12 cellular contexts compared by ENCODE assay signal in genomic region chr13:114162533-114162922, GRCh38. TPM values are rescaled to one million over a fixed set of nuclear protein-coding genes. Genes with fewer than 3 reads are reported as not detected.
DNase-seq lines count a peak whose midpoint lies in the region; ATAC-seq and TF ChIP-seq lines count a peak whose summit lies in the region.
"Had no signal": no experiment of that assay in that cellular context is flagged by ENCODE, and none has a peak within 500 bp of the region (broad histone marks: within the 10 kb centered on the region; RNA-seq: fewer than 3 reads in every experiment).

No MANE protein-coding gene starts in this region.

- H3K27me3 ChIP-seq in CD8-positive, alpha-beta T cell (ENCODE audit: insufficient read depth, low read length): no peaks in the 10 kb centered on the region
- H3K27me3 ChIP-seq in Loucy (ENCODE audit: insufficient read depth, low read length, poor library complexity, severe bottlenecking): no peaks in the 10 kb centered on the region
- peaks cover 8% of the 10 kb centered on the region for H3K27me3 ChIP-seq in osteoblast (ENCODE audit: insufficient read depth, low read length)

- no peaks in the 10 kb centered on the region for H3K9me2 ChIP-seq in Loucy (replicated peaks; ENCODE audit: low read depth, low read length)

- no peak overlapping the region for H3K9ac ChIP-seq in Loucy (ENCODE audit: low read depth, low read length, poor library complexity, severe bottlenecking)

- POLR2A ChIA-PET in CD8-positive, alpha-beta T cell (lab: Charles Lee): interaction anchor here (0.7 to 1.9 kb wide), 9 partner anchors 11 to 57 kb away, joined by 3 to 9 read pairs (median 5); partner anchors contain the start of gene RASA3

- no peak overlapping the region for H2AFZ ChIP-seq in Loucy (ENCODE audit: low read length)
- H2AFZ ChIP-seq in osteoblast (ENCODE audit: low read length): peak overlapping the region; percentile 93

- peaks cover 88% of the 10 kb centered on the region for H3K4me1 Mint-ChIP-seq in CD8-positive, alpha-beta T cell (ENCODE audit: low read depth)

- CTCF ChIA-PET in CD8-positive, alpha-beta T cell (lab: Charles Lee): interaction anchor here (0.9 to 2.0 kb wide), 9 partner anchors 11 to 63 kb away, joined by 3 to 7 read pairs (median 4); no protein-coding TSS in a partner anchor

- H3K4me3 ChIP-seq in CD8-positive, alpha-beta T cell (ENCODE audit: low read depth, low read length): peak overlapping the region; percentile 16
- H3K4me3 ChIP-seq in Loucy (ENCODE audit: low read length, poor library complexity, severe bottlenecking): peak overlapping the region; percentile 2
- H3K4me3 ChIP-seq in osteoblast (ENCODE audit: insufficient read depth, low read length): peak overlapping the region; percentile 52
- H3K4me3 ChIP-seq: HAP-1 had no signal

- no peak for TF ChIP-seq CTCF in CD8-positive, alpha-beta T cell (IDR thresholded peaks at IDR 0.05)
- TF ChIP-seq CTCF in Loucy (conservative IDR thresholded peaks at IDR 0.05; ENCODE audit: low read length) (no peak), osteoblast (IDR thresholded peaks at IDR 0.05; ENCODE audit: extremely low read depth, low read depth, low read length) (no peak)

- H3K9me3 ChIP-seq in CD8-positive, alpha-beta T cell (ENCODE audit: low read length): no peaks in the 10 kb centered on the region
- no peaks in the 10 kb centered on the region for H3K9me3 ChIP-seq in Loucy (ENCODE audit: insufficient read depth, low read depth, low read length)
- no peaks in the 10 kb centered on the region for H3K9me3 ChIP-seq in osteoblast (ENCODE audit: low read depth, low read length)
- H3K9me3 ChIP-seq: HAP-1, stomach had no signal

- intact Hi-C loops in CD8-positive, alpha-beta T cell (cut with DNase I, micrococcal nuclease): no loop called here

- H3K27ac ChIP-seq in CD8-positive, alpha-beta T cell (ENCODE audit: low read depth, low read length): no peak overlapping the region
- H3K27ac ChIP-seq in osteoblast (ENCODE audit: low read depth, low read length): no peak overlapping the region

- H3K79me2 ChIP-seq in Loucy (ENCODE audit: insufficient read depth, low read length) (no peaks in the 10 kb centered on the region), osteoblast (ENCODE audit: insufficient read depth, low read length) (no peaks in the 10 kb centered on the region)

- peaks cover 12% of the 10 kb centered on the region for H3K9me3 Mint-ChIP-seq in CD8-positive, alpha-beta T cell

- H3K36me3 Mint-ChIP-seq in CD8-positive, alpha-beta T cell: peaks cover 27% of the 10 kb centered on the region

- no peak for DNase-seq in CD8-positive, alpha-beta T cell
- DNase-seq in ecto neural progenitor cell (ENCODE audit: low spot score) (peak; percentile 32), osteoblast (ENCODE audit: insufficient read length, low spot score, missing footprints) (peak; percentile 66), NCI-H146 (lab: John Stamatoyannopoulos, UW) (no peak), NCI-H345 treated with DMSO at 0.1 percent for 48 hours (lab: John Stamatoyannopoulos, UW; ENCODE audit: unreplicated experiment) (no peak)
- DNase-seq: MM.1S, NCI-H2171, retina had no signal

- no peaks in the 10 kb centered on the region for H3K36me3 ChIP-seq in CD8-positive, alpha-beta T cell (ENCODE audit: insufficient read depth, low read length)
- H3K36me3 ChIP-seq in Loucy (ENCODE audit: insufficient read depth, low read length): no peaks in the 10 kb centered on the region
- H3K36me3 ChIP-seq in osteoblast (ENCODE audit: insufficient read depth, low read length): no peaks in the 10 kb centered on the region
- H3K36me3 ChIP-seq: HAP-1, stomach had no signal

- H3K4me1 ChIP-seq in CD8-positive, alpha-beta T cell (ENCODE audit: insufficient read depth, low read length): peaks cover 72% of the 10 kb centered on the region
- H3K4me1 ChIP-seq in Loucy (ENCODE audit: insufficient read depth, low read length, poor library complexity, severe bottlenecking): peaks cover 65% of the 10 kb centered on the region
- H3K4me1 ChIP-seq in osteoblast (ENCODE audit: insufficient read depth, low read length): peaks cover 10% of the 10 kb centered on the region
- H3K4me1 ChIP-seq: HAP-1 had no signal

- peak overlapping the region; percentile 52 for H3K4me2 ChIP-seq in Loucy (ENCODE audit: low read depth, low read length, poor library complexity, severe bottlenecking)
- H3K4me2 ChIP-seq in osteoblast (ENCODE audit: insufficient read depth, low read length): peak overlapping the region; percentile 84

- H4K20me1 ChIP-seq in Loucy (ENCODE audit: insufficient read depth, low read length, poor library complexity, severe bottlenecking) (no peaks in the 10 kb centered on the region), osteoblast (ENCODE audit: insufficient read depth, low read length) (no peaks in the 10 kb centered on the region)

- no peaks in the 10 kb centered on the region for H3K27me3 Mint-ChIP-seq in CD8-positive, alpha-beta T cell (ENCODE audit: low read depth)

- peak overlapping the region; percentile 88 for H3K27ac Mint-ChIP-seq in CD8-positive, alpha-beta T cell

- H3K4me3 Mint-ChIP-seq in CD8-positive, alpha-beta T cell: peak overlapping the region; percentile 75

- ATAC-seq in CD8-positive, alpha-beta T cell: no peak
- ATAC-seq in HG03196 (IDR thresholded peaks at IDR 0.05; ENCODE audit: unreplicated experiment): no peak

- peaks cover 5% of the 10 kb centered on the region; the same call in 1 of the 2 replicates for H3F3A ChIP-seq in Loucy (ENCODE audit: low read depth)

RNA-seq across cellular contexts. Expression of gene CFAP97D2, which starts 16.5 kb away (rescaled TPM):
- 1 to 10 TPM; 3.8 to 4.1 TPM for total RNA-seq in CD8-positive, alpha-beta T cell
- total RNA-seq in osteoblast: not detected in 2 replicates
- total RNA-seq: stomach had no signal

RNA-seq across cellular contexts. Expression of gene RASA3, which starts 30.1 kb away (rescaled TPM):
- total RNA-seq in CD8-positive, alpha-beta T cell: 100 to 1,000 TPM; 144 TPM
- 40.7 and 41.3 TPM in 2 replicates for total RNA-seq in osteoblast

Comparison
In these comparisons a context has a peak if more than half of its experiments do, and no peak if none do; other contexts are left out.
1. DNase-seq: peak in ecto neural progenitor cell (single experiment) and osteoblast (single experiment); none in CD8-positive, alpha-beta T cell (0 of 7), NCI-H146 (single experiment) and NCI-H345 treated with DMSO at 0.1 percent for 48 hours (single experiment).
2. H3K4me3 ChIP-seq: peak in every context shown above with its lines; median percentile 52 in osteoblast; 16 in CD8-positive, alpha-beta T cell; 2 in Loucy.